1 cellular context compared by ENCODE assay signal in the genomic region with DNA sequence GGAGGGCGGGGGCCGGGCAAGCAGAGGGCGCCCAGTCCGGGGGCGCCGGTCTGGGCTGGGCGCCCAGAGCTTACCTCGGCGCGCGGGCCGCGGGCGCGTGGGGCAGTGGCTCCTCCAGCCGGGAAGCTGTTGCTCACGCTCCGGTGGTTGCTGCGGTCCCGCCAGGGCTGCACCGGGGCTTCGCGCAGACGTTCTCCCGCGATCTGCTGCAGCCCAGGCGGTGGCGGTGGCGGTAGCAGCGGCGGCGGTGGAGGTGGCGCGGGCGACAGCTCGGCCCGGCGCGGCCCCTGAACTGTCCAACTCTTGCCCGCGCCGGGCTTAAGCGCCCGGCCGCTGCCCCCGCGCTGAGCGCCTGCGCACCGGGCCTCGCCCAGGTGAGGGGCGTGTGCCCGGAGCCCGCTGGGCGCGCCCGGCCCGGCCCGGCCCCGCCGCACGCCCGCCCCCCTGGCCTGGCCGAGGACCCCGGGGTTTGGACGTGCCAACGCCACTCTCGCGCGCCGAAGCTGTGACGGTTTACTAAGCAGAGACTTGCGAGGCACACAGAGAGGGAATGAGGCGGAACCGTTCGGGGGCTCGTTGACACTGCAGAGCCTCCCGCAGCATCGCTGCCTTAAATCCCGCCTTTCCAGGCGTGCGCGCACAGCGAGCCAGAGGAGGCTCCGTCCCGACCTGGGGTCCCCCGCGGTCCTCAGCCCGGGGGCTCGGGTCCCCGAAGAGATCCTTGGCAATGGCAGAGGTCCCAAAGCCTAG.
A peak's percentile ranks its signal among the peaks of the same experiment; 100 is the strongest.
TF ChIP-seq lines count a peak whose summit lies in the region.

A gene (minus strand): TSS at position 586 of the 750 bp plus-strand sequence.

TF ChIP-seq in HEK293, 187 proteins besides CTCF, POLR2A, EP300 and RAD21 (continued from another document and continues in another):
- no peak for TF ChIP-seq ZNF610 (tag by site-specific recombination; IDR thresholded peaks at IDR 0.05; ENCODE audit: borderline replicate concordance)
- no peak for TF ChIP-seq ZFP41 (tag by site-specific recombination; IDR thresholded peaks at IDR 0.05; ENCODE audit: borderline replicate concordance)
- TF ChIP-seq, protein P1, sequence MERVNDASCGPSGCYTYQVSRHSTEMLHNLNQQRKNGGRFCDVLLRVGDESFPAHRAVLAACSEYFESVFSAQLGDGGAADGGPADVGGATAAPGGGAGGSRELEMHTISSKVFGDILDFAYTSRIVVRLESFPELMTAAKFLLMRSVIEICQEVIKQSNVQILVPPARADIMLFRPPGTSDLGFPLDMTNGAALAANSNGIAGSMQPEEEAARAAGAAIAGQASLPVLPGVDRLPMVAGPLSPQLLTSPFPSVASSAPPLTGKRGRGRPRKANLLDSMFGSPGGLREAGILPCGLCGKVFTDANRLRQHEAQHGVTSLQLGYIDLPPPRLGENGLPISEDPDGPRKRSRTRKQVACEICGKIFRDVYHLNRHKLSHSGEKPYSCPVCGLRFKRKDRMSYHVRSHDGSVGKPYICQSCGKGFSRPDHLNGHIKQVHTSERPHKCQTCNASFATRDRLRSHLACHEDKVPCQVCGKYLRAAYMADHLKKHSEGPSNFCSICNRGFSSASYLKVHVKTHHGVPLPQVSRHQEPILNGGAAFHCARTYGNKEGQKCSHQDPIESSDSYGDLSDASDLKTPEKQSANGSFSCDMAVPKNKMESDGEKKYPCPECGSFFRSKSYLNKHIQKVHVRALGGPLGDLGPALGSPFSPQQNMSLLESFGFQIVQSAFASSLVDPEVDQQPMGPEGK (tag by site-specific recombination; IDR thresholded peaks at IDR 0.05): peak; percentile 58; the same call in 1 of the 2 replicates
- TF ChIP-seq, protein P2, sequence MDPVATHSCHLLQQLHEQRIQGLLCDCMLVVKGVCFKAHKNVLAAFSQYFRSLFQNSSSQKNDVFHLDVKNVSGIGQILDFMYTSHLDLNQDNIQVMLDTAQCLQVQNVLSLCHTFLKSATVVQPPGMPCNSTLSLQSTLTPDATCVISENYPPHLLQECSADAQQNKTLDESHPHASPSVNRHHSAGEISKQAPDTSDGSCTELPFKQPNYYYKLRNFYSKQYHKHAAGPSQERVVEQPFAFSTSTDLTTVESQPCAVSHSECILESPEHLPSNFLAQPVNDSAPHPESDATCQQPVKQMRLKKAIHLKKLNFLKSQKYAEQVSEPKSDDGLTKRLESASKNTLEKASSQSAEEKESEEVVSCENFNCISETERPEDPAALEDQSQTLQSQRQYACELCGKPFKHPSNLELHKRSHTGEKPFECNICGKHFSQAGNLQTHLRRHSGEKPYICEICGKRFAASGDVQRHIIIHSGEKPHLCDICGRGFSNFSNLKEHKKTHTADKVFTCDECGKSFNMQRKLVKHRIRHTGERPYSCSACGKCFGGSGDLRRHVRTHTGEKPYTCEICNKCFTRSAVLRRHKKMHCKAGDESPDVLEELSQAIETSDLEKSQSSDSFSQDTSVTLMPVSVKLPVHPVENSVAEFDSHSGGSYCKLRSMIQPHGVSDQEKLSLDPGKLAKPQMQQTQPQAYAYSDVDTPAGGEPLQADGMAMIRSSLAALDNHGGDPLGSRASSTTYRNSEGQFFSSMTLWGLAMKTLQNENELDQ (tag by site-specific recombination; IDR thresholded peaks at IDR 0.05; ENCODE audit: low read depth): no peak
- TF ChIP-seq ZNF311 (tag by site-specific recombination; IDR thresholded peaks at IDR 0.05; ENCODE audit: borderline replicate concordance): no peak
- TF ChIP-seq, protein P3, sequence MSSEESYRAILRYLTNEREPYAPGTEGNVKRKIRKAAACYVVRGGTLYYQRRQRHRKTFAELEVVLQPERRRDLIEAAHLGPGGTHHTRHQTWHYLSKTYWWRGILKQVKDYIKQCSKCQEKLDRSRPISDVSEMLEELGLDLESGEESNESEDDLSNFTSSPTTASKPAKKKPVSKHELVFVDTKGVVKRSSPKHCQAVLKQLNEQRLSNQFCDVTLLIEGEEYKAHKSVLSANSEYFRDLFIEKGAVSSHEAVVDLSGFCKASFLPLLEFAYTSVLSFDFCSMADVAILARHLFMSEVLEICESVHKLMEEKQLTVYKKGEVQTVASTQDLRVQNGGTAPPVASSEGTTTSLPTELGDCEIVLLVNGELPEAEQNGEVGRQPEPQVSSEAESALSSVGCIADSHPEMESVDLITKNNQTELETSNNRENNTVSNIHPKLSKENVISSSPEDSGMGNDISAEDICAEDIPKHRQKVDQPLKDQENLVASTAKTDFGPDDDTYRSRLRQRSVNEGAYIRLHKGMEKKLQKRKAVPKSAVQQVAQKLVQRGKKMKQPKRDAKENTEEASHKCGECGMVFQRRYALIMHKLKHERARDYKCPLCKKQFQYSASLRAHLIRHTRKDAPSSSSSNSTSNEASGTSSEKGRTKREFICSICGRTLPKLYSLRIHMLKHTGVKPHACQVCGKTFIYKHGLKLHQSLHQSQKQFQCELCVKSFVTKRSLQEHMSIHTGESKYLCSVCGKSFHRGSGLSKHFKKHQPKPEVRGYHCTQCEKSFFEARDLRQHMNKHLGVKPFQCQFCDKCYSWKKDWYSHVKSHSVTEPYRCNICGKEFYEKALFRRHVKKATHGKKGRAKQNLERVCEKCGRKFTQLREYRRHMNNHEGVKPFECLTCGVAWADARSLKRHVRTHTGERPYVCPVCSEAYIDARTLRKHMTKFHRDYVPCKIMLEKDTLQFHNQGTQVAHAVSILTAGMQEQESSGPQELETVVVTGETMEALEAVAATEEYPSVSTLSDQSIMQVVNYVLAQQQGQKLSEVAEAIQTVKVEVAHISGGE (tag by site-specific recombination; conservative IDR thresholded peaks at IDR 0.05; ENCODE audit: low read depth): 0 out of 2 replicates have a peak, but pooled peaks have one; percentile 19
- TF ChIP-seq ZNF146 (tag by site-specific recombination; IDR thresholded peaks at IDR 0.05): no peak
- no peak for TF ChIP-seq KLF8 (tag by site-specific recombination; IDR thresholded peaks at IDR 0.05)
- TF ChIP-seq, protein P4, sequence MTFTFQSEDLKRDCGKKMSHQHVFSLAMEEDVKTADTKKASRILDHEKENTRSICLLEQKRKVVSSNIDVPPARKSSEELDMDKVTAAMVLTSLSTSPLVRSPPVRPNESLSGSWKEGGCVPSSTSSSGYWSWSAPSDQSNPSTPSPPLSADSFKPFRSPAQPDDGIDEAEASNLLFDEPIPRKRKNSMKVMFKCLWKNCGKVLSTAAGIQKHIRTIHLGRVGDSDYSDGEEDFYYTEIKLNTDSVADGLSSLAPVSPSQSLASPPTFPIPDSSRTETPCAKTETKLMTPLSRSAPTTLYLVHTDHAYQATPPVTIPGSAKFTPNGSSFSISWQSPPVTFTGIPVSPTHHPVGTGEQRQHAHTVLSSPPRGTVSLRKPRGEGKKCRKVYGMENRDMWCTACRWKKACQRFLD (tag by site-specific recombination; IDR thresholded peaks at IDR 0.05): no peak
- TF ChIP-seq ZNF335 (tag by site-specific recombination; conservative IDR thresholded peaks at IDR 0.05): peak; percentile 93
- TF ChIP-seq, protein P5, sequence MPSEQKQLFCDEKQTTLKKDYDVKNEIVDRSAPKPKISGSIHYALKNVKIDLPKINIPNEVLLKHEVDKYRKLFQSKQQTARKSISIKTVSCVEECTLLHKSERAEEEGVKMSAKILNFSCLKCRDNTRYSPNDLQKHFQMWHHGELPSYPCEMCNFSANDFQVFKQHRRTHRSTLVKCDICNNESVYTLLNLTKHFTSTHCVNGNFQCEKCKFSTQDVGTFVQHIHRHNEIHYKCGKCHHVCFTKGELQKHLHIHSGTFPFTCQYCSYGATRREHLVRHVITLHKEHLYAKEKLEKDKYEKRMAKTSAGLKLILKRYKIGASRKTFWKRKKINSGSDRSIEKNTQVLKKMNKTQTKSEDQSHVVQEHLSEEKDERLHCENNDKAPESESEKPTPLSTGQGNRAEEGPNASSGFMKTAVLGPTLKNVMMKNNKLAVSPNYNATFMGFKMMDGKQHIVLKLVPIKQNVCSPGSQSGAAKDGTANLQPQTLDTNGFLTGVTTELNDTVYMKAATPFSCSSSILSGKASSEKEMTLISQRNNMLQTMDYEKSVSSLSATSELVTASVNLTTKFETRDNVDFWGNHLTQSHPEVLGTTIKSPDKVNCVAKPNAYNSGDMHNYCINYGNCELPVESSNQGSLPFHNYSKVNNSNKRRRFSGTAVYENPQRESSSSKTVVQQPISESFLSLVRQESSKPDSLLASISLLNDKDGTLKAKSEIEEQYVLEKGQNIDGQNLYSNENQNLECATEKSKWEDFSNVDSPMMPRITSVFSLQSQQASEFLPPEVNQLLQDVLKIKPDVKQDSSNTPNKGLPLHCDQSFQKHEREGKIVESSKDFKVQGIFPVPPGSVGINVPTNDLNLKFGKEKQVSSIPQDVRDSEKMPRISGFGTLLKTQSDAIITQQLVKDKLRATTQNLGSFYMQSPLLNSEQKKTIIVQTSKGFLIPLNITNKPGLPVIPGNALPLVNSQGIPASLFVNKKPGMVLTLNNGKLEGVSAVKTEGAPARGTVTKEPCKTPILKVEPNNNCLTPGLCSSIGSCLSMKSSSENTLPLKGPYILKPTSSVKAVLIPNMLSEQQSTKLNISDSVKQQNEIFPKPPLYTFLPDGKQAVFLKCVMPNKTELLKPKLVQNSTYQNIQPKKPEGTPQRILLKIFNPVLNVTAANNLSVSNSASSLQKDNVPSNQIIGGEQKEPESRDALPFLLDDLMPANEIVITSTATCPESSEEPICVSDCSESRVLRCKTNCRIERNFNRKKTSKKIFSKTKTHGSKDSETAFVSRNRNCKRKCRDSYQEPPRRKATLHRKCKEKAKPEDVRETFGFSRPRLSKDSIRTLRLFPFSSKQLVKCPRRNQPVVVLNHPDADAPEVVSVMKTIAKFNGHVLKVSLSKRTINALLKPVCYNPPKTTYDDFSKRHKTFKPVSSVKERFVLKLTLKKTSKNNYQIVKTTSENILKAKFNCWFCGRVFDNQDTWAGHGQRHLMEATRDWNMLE (tag by site-specific recombination; conservative IDR thresholded peaks at IDR 0.05; ENCODE audit: low read depth): no peak
- TF ChIP-seq EGR2 (tag by site-specific recombination; IDR thresholded peaks at IDR 0.05; ENCODE audit: low read depth): peak; percentile 4; the same call in 1 of the 2 replicates
- no peak for TF ChIP-seq ZNF423 (tag by site-specific recombination; IDR thresholded peaks at IDR 0.05)
- peak; percentile 75 for TF ChIP-seq GLIS2 (tag by site-specific recombination; IDR thresholded peaks at IDR 0.05)
- no peak for TF ChIP-seq YY1 (tag by site-specific recombination; IDR thresholded peaks at IDR 0.05)
- TF ChIP-seq, protein P6, sequence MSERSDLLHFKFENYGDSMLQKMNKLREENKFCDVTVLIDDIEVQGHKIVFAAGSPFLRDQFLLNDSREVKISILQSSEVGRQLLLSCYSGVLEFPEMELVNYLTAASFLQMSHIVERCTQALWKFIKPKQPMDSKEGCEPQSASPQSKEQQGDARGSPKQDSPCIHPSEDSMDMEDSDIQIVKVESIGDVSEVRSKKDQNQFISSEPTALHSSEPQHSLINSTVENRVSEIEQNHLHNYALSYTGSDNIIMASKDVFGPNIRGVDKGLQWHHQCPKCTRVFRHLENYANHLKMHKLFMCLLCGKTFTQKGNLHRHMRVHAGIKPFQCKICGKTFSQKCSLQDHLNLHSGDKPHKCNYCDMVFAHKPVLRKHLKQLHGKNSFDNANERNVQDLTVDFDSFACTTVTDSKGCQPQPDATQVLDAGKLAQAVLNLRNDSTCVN (tag by site-specific recombination; optimal IDR thresholded peaks at IDR 0.05): peak; percentile 71
- 0 out of 2 replicates have a peak, but pooled peaks have one; percentile 42 for TF ChIP-seq ZNF501 (tag by site-specific recombination; IDR thresholded peaks at IDR 0.05)
- no peak for TF ChIP-seq GFI1B (tag by site-specific recombination; IDR thresholded peaks at IDR 0.05)
- TF ChIP-seq, protein P7, sequence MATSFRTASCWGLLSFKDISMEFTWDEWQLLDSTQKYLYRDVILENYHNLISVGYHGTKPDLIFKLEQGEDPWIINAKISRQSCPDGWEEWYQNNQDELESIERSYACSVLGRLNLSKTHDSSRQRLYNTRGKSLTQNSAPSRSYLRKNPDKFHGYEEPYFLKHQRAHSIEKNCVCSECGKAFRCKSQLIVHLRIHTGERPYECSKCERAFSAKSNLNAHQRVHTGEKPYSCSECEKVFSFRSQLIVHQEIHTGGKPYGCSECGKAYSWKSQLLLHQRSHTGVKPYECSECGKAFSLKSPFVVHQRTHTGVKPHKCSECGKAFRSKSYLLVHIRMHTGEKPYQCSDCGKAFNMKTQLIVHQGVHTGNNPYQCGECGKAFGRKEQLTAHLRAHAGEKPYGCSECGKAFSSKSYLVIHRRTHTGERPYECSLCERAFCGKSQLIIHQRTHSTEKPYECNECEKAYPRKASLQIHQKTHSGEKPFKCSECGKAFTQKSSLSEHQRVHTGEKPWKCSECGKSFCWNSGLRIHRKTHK (tag by site-specific recombination; IDR thresholded peaks at IDR 0.05): no peak
- TF ChIP-seq ZNF530 (tag by site-specific recombination; IDR thresholded peaks at IDR 0.05; ENCODE audit: low read depth): no peak
- TF ChIP-seq ZNF37A (tag by site-specific recombination; IDR thresholded peaks at IDR 0.05): no peak
- TF ChIP-seq OSR2 (tag by site-specific recombination; IDR thresholded peaks at IDR 0.05): 0 out of 2 replicates have a peak, but pooled peaks have one; percentile 28
- no peak for TF ChIP-seq ZNF670 (tag by site-specific recombination; IDR thresholded peaks at IDR 0.05; ENCODE audit: low read depth)
- no peak for TF ChIP-seq ZNF248 (tag by site-specific recombination; IDR thresholded peaks at IDR 0.05)
- no peak for TF ChIP-seq ZNF223 (tag by site-specific recombination; IDR thresholded peaks at IDR 0.05)
- TF ChIP-seq ZNF544 (tag by site-specific recombination; IDR thresholded peaks at IDR 0.05): no peak
- TF ChIP-seq, protein P8, sequence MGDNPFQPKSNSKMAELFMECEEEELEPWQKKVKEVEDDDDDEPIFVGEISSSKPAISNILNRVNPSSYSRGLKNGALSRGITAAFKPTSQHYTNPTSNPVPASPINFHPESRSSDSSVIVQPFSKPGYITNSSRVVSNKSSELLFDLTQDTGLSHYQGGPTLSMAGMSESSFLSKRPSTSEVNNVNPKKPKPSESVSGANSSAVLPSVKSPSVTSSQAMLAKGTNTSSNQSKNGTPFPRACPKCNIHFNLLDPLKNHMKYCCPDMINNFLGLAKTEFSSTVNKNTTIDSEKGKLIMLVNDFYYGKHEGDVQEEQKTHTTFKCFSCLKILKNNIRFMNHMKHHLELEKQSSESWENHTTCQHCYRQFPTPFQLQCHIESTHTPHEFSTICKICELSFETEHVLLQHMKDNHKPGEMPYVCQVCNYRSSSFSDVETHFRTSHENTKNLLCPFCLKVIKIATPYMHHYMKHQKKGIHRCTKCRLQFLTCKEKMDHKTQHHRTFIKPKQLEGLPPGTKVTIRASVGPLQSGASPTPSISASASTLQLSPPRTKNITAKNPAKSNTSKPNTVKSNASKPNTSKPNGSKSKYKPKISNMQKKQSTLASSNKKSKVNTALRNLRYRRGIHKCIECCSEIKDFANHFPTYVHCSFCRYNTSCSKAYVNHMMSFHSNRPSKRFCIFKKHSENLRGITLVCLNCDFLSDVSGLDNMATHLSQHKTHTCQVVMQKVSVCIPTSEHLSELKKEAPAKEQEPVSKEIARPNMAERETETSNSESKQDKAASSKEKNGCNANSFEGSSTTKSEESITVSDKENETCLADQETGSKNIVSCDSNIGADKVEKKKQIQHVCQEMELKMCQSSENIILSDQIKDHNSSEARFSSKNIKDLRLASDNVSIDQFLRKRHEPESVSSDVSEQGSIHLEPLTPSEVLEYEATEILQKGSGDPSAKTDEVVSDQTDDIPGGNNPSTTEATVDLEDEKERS (tag by site-specific recombination; IDR thresholded peaks at IDR 0.05): no peak
- no peak for TF ChIP-seq ZNF214 (tag by site-specific recombination; IDR thresholded peaks at IDR 0.05; ENCODE audit: borderline replicate concordance)
- no peak for TF ChIP-seq ZNF391 (tag by site-specific recombination; IDR thresholded peaks at IDR 0.05; ENCODE audit: borderline replicate concordance, low read depth)
- TF ChIP-seq ZFHX2 (tag by site-specific recombination; conservative IDR thresholded peaks at IDR 0.05): peak; percentile 61; the same call in 1 of the 2 replicates
